8 cellular contexts compared by ENCODE assay signal in the genomic region with DNA sequence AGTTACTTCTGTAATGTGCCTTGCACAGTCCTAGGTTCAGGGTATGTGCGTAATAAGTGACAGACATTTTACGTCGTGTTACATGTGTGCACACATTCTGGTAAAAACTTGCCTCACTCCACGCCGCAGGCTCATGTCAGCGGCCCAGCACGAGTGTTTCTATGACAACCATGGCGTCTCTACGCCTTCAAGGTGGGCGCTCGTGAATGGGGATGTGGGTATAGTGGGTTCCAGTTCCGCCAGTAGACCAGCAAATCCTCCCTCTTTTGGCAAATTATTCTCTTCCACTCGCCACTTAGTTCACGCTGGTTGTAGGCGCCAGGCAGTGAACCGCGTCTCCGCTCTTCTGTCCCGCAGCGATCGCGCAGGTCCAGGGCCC. TPM values are rescaled to one million over a fixed set of nuclear protein-coding genes. Genes with fewer than 3 reads are reported as not detected.
DNase-seq lines count a peak whose midpoint lies in the region; ATAC-seq, FAIRE-seq and TF ChIP-seq lines count a peak whose summit lies in the region.

No MANE protein-coding gene starts in this region.

- TF ChIP-seq RAD21 in GM12878 (IDR thresholded peaks at IDR 0.05; ENCODE audit: insufficient read depth, low read depth, low read length), result no peak

- peak overlapping the region; percentile 87 for H3K4me2 ChIP-seq in GM12878 (ENCODE audit: control insufficient read depth, insufficient read depth)

- SMC1A ChIA-PET in GM12878 (lab: Charles Lee; ENCODE audit: uncharacterized antibody, unreplicated experiment), result no interaction called here

- no peak for FAIRE-seq in GM12878 (lab: Jason Lieb, UNC)

- H3K4me3 ChIP-seq in HUES48 (ENCODE audit: low read depth, low read length), result peak overlapping the region; percentile 49; the same call in 1 of the 2 replicates
- H3K4me3 ChIP-seq in GM12878, result peak overlapping the region; percentile 53
- H3K4me3 ChIP-seq in testis, result peak overlapping the region; percentile 36 to 58

- TF ChIP-seq POLR2A in GM12878 (IDR thresholded peaks at IDR 0.05; ENCODE audit: low read depth, low read length), result no peak
- no peak for TF ChIP-seq POLR2A in testis (IDR thresholded peaks at IDR 0.05)

- TF ChIP-seq CTCF in GM12878 (IDR thresholded peaks at IDR 0.05 in 2 of 3, conservative IDR thresholded peaks at IDR 0.05 in 1 of 3; ENCODE audit: control insufficient read depth in 2 of 3, extremely low read depth in 1 of 3, insufficient read depth in 1 of 3, low read depth in 3 of 3, low read length in 3 of 3) (no peak), testis (IDR thresholded peaks at IDR 0.05) (no peak)

- POLR2A ChIA-PET in GM12878 (lab: Charles Lee), result no interaction called here

- no peaks in the 10 kb centered on the region for H4K20me1 ChIP-seq in GM12878 (ENCODE audit: control insufficient read depth, insufficient read depth)

- H3K27me3 ChIP-seq in HUES48 (ENCODE audit: control insufficient read depth, insufficient read depth, low read length) (peaks cover 39% of the 10 kb centered on the region), GM12878 (replicated peaks in 1 of 2; ENCODE audit: control insufficient read depth in 2 of 2, insufficient read depth in 2 of 2, low read length in 1 of 2) (no peaks in the 10 kb centered on the region), testis (no peaks in the 10 kb centered on the region)

- no peaks in the 10 kb centered on the region for H3K36me3 ChIP-seq in HUES48 (ENCODE audit: control insufficient read depth, insufficient read depth, low read length)
- H3K36me3 ChIP-seq in GM12878 (ENCODE audit: control insufficient read depth in 2 of 2, insufficient read depth in 2 of 2, low read length in 1 of 2), result no peaks in the 10 kb centered on the region
- H3K36me3 ChIP-seq in testis (ENCODE audit: low read depth, missing control alignments), result no peaks in the 10 kb centered on the region

- WGBS in GM12878 (ENCODE audit: insufficient coverage, insufficient replicate concordance, low lambda C conversion rate, missing lambda C conversion rate), result 3% methylated on average over 22 of the region's 22 CpGs
- WGBS in testis, 2 donors, result 4 to 25% methylated on average over 18 to 22 of the region's 22 CpGs

- no peaks in the 10 kb centered on the region for H3K9me3 ChIP-seq in HUES48 (ENCODE audit: control insufficient read depth, insufficient read depth, low read length)
- H3K9me3 ChIP-seq in GM12878 (replicated peaks; ENCODE audit: control insufficient read depth, insufficient read depth, low read length), result no peaks in the 10 kb centered on the region
- no peaks in the 10 kb centered on the region for H3K9me3 ChIP-seq in testis

- ATAC-seq in GM18517 (IDR thresholded peaks at IDR 0.05; ENCODE audit: unreplicated experiment) (peak; percentile 47), GM12878 (peak; percentile 85)

- H3K9ac ChIP-seq in HUES48 (ENCODE audit: low read depth, low read length) (peak overlapping the region; percentile 65; the same call in 1 of the 2 replicates), GM12878 (ENCODE audit: control insufficient read depth, insufficient read depth, low read length) (peak overlapping the region; percentile 24; the same call in 1 of the 2 replicates)

- intact Hi-C loops in GM12878 (cut with micrococcal nuclease; ENCODE audit: unreplicated experiment) (loop anchor here (10.0 kb wide), 1 partner anchor 164 kb away; no protein-coding TSS in a partner anchor), testis (cut with DNase I; ENCODE audit: low total_unique reads) (no loop called here)

- in situ Hi-C loops in GM12878 (cut with MboI), result no loop called here

- CTCF ChIA-PET in GM12878 (lab: Yijun Ruan, JAX), result no interaction called here

- DNase-seq in GM12878 (ENCODE audit: low read depth, low spot score) (no peak), left kidney (ENCODE audit: low read depth, low spot score) (peak; percentile 63), testis (no peak), NCI-H2171 (lab: John Stamatoyannopoulos, UW) (no peak), NCI-H345 (lab: John Stamatoyannopoulos, UW) (no peak)
- DNase-seq in stimulated activated naive CD4-positive, alpha-beta T cell treated with Interleukin-2 at 50 U/mL for 16 hours (lab: John Stamatoyannopoulos, UW), result no peak

- RAD21 ChIA-PET in GM12878 (lab: Charles Lee; ENCODE audit: unreplicated experiment), result no interaction called here

- H3K79me2 ChIP-seq in GM12878 (ENCODE audit: control insufficient read depth, insufficient read depth, low read length), result no peaks in the 10 kb centered on the region

- no TSS peak for BruUV-seq in GM12878 (replicated peaks; lab: Mats Ljungman, UMichigan)

- H3K27ac ChIP-seq in HUES48 (ENCODE audit: low read depth, low read length) (no peak overlapping the region), GM12878 (ENCODE audit: control insufficient read depth, insufficient read depth) (no peak overlapping the region), testis (peak overlapping the region in 1 of 2 donors; percentile 41)

- peak overlapping the region; percentile 88 for H2AFZ ChIP-seq in GM12878 (ENCODE audit: control insufficient read depth, low read depth, low read length)

- TF ChIP-seq EP300 in GM12878 (IDR thresholded peaks at IDR 0.05; ENCODE audit: borderline replicate concordance in 1 of 2, control insufficient read depth in 1 of 2, low read depth in 2 of 2, low read length in 2 of 2), result no peak; a peak in 1 of 4 replicates

- peaks cover 18% of the 10 kb centered on the region for H3K4me1 ChIP-seq in HUES48 (ENCODE audit: control insufficient read depth, insufficient read depth, low read length)
- peaks cover 9% of the 10 kb centered on the region for H3K4me1 ChIP-seq in GM12878 (ENCODE audit: control insufficient read depth, insufficient read depth, low read length)
- peaks cover 10% of the 10 kb centered on the region for H3K4me1 ChIP-seq in testis

TF ChIP-seq in GM12878, 131 proteins besides CTCF, POLR2A, EP300 and RAD21 (continues in another document):
- TF ChIP-seq IRF4 (IDR thresholded peaks at IDR 0.05; ENCODE audit: low read depth, low read length), result no peak

RNA-seq across cellular contexts. Expression of a gene that starts 40.3 kb away (rescaled TPM):
- total RNA-seq in GM12878 (2013; cell fraction: nucleolus; rRNA removed), result 4.1 and 5.4 TPM in 2 replicates
- total RNA-seq in GM12878 (2014; rRNA removed) (6.0 and 6.8 TPM in 2 replicates), GM12878 (2014; rRNA removed; fragmentation: Illumina TruSeq; extraction: Trizol) (2.5 and 3.0 TPM in 2 replicates), GM12878 (2021) (12.8 and 13.6 TPM in 2 replicates), testis (10 to 100 TPM in 1 of 2 donors, 1 to 10 TPM in 1; 5.4 to 13.0 TPM)
- polyA plus RNA-seq in GM12878 (2011; ENCODE audit: low read depth), result 5.2 TPM
- polyA plus RNA-seq in GM12878 (2011; rRNA removed) (2.3 and 4.0 TPM in 2 replicates), GM12878 (2014; fragmentation: Illumina TruSeq; extraction: Trizol) (6.5 TPM in 2 replicates), GM12878 (2014; fragmentation: Nextera tagmentation; extraction: Ambion mirVana) (1 to 10 TPM; 1.3 to 2.8 TPM), GM12878 (2014; rRNA removed) (5.9 and 6.3 TPM in 2 replicates), GM12878 (2016; fragmentation: Nextera tagmentation; extraction: Ambion mirVana) (1 to 10 TPM; 7.5 to 9.1 TPM), testis (ENCODE audit: insufficient read depth, low read depth, low replicate concordance) (16.7 TPM)
- 5.8 and 6.2 TPM in 2 replicates for polyA plus RNA-seq in GM12878 (2011; cell fraction: cytosol; rRNA removed)
- polyA plus RNA-seq in GM12878 (2011; cell fraction: nucleus; rRNA removed), result 4.2 and 5.8 TPM in 2 replicates
- 8.3 and 9.3 TPM in 2 replicates for polyA plus RNA-seq in GM12878 (2012)
- polyA minus RNA-seq in GM12878 (2011; rRNA and poly(A)+ RNA removed), result 4.5 and 5.2 TPM in 2 replicates
- polyA minus RNA-seq in GM12878 (2011; cell fraction: cytosol; rRNA and poly(A)+ RNA removed), result 3.4 and 4.7 TPM in 2 replicates
- polyA minus RNA-seq in GM12878 (2011; cell fraction: nucleus; rRNA and poly(A)+ RNA removed), result 3.5 and 4.9 TPM in 2 replicates

RNA-seq across cellular contexts. Expression of a gene that starts 53.8 kb away (rescaled TPM):
- 50.4 and 56.8 TPM in 2 replicates for total RNA-seq in GM12878 (2013; cell fraction: nucleolus; rRNA removed)
- total RNA-seq in GM12878 (2014; rRNA removed) (30.2 and 47.0 TPM in 2 replicates), GM12878 (2014; rRNA removed; fragmentation: Illumina TruSeq; extraction: Trizol) (34.0 and 34.3 TPM in 2 replicates), GM12878 (2021) (36.0 and 38.6 TPM in 2 replicates), testis (10 to 100 TPM; 13.9 to 19.4 TPM)
- polyA plus RNA-seq in GM12878 (2011; ENCODE audit: low read depth), result 33.6 TPM
- polyA plus RNA-seq in GM12878 (2011; rRNA removed) (66.2 and 72.9 TPM in 2 replicates), GM12878 (2014; fragmentation: Illumina TruSeq; extraction: Trizol) (34.3 and 48.3 TPM in 2 replicates), GM12878 (2014; fragmentation: Nextera tagmentation; extraction: Ambion mirVana) (10 to 100 TPM; 67.0 to 74.3 TPM), GM12878 (2014; rRNA removed) (31.0 and 33.2 TPM in 2 replicates), GM12878 (2016; fragmentation: Nextera tagmentation; extraction: Ambion mirVana) (10 to 100 TPM; 57.1 to 61.0 TPM), testis (ENCODE audit: insufficient read depth, low read depth, low replicate concordance) (18.3 TPM)
- polyA plus RNA-seq in GM12878 (2011; cell fraction: cytosol; rRNA removed), result 72.1 and 86.0 TPM in 2 replicates
- polyA plus RNA-seq in GM12878 (2011; cell fraction: nucleus; rRNA removed), result 25.4 and 45.2 TPM in 2 replicates
- 41.2 and 41.4 TPM in 2 replicates for polyA plus RNA-seq in GM12878 (2012)
- 52.4 and 74.0 TPM in 2 replicates for polyA minus RNA-seq in GM12878 (2011; rRNA and poly(A)+ RNA removed)
- 4.5 and 9.5 TPM in 2 replicates for polyA minus RNA-seq in GM12878 (2011; cell fraction: cytosol; rRNA and poly(A)+ RNA removed)
- 13.8 and 24.0 TPM in 2 replicates for polyA minus RNA-seq in GM12878 (2011; cell fraction: nucleus; rRNA and poly(A)+ RNA removed)

RNA-seq across cellular contexts. Expression of a gene that starts 58.0 kb away (rescaled TPM):
- total RNA-seq in GM12878 (2013; cell fraction: nucleolus; rRNA removed), result 11.6 and 15.9 TPM in 2 replicates
- 25.5 and 26.0 TPM in 2 replicates for total RNA-seq in GM12878 (2014; rRNA removed)
- 13.1 and 14.4 TPM in 2 replicates for total RNA-seq in GM12878 (2014; rRNA removed; fragmentation: Illumina TruSeq; extraction: Trizol)
- total RNA-seq in GM12878 (2021), result 22.7 and 26.1 TPM in 2 replicates
- polyA plus RNA-seq in GM12878 (2011; ENCODE audit: low read depth), result 6.1 TPM
- 7.4 and 16.2 TPM in 2 replicates for polyA plus RNA-seq in GM12878 (2011; rRNA removed)
- polyA plus RNA-seq in GM12878 (2011; cell fraction: cytosol; rRNA removed), result 14.9 and 20.1 TPM in 2 replicates
- polyA plus RNA-seq in GM12878 (2011; cell fraction: nucleus; rRNA removed), result 9.4 and 13.7 TPM in 2 replicates
- polyA plus RNA-seq in GM12878 (2012), result 10.8 and 11.7 TPM in 2 replicates
- polyA plus RNA-seq in GM12878 (2014; fragmentation: Illumina TruSeq; extraction: Trizol), result 8.5 and 12.7 TPM in 2 replicates
- 1 to 10 TPM; 4.0 to 8.7 TPM for polyA plus RNA-seq in GM12878 (2014; fragmentation: Nextera tagmentation; extraction: Ambion mirVana)
- 20.9 and 26.5 TPM in 2 replicates for polyA plus RNA-seq in GM12878 (2014; rRNA removed)
- 10 to 100 TPM; 29.5 to 33.3 TPM for polyA plus RNA-seq in GM12878 (2016; fragmentation: Nextera tagmentation; extraction: Ambion mirVana)
- 21.3 and 25.2 TPM in 2 replicates for polyA minus RNA-seq in GM12878 (2011; rRNA and poly(A)+ RNA removed)
- 7.4 and 7.5 TPM in 2 replicates for polyA minus RNA-seq in GM12878 (2011; cell fraction: cytosol; rRNA and poly(A)+ RNA removed)
- 5.7 and 17.0 TPM in 2 replicates for polyA minus RNA-seq in GM12878 (2011; cell fraction: nucleus; rRNA and poly(A)+ RNA removed)
- 10 to 100 TPM; 12.3 to 14.9 TPM for total RNA-seq in testis
- polyA plus RNA-seq in testis (ENCODE audit: insufficient read depth, low read depth, low replicate concordance), result 9.0 TPM
